Comparison of ENCODE assay signal across 9 cellular contexts in the genomic region with DNA sequence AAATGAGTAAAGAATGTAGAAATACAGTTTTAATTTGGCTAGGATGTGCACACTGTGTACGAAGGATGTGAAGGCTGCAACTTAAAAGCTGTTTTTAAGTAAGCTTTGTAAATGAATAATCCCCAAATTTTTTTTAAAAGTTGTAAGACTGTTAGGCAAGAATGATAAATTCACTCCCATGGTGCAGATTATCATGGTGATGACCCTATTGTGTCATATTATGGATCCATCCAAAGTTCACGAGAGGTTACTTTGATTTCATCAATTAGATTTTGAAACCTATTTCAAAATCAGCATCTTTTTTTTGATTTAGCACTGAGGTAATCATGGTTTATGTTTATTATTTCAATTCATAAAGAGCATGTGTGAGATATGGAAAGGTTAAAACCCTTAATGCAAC.
"Had no signal": no experiment of that assay in that cellular context is flagged by ENCODE, and none has a peak within 500 bp of the region (broad histone marks: within the 10 kb centered on the region; RNA-seq: fewer than 3 reads in every experiment).

No MANE protein-coding gene starts in this region.

- DNase-seq: H9, HCEC 1CT, IMR-90, KG1 had no signal

- ATAC-seq: GM23338, K562 had no signal

- H3K27ac ChIP-seq: HL-60 had no signal

- FAIRE-seq: H1, H54, K562 had no signal

- H3K4me3 ChIP-seq: GM23338, K562 had no signal

- H2AFZ ChIP-seq: GM23338 had no signal

- H3K4me2 ChIP-seq: GM23338 had no signal
